1 cellular context compared by ENCODE assay signal in genomic region chr4:38523524-38524448, GRCh38.
TF ChIP-seq lines count a peak whose summit lies in the region.

No MANE protein-coding gene starts in this region.

TF ChIP-seq in K562, 482 proteins besides CTCF, POLR2A, EP300 and RAD21 (continued from another document and continues in another):
- no peak for TF ChIP-seq CHD7 (IDR thresholded peaks at IDR 0.05; ENCODE audit: low read depth, low read length)
- peak; percentile 49; the same call in 1 of the 2 replicates for TF ChIP-seq GTF2E2 (tag; IDR thresholded peaks at IDR 0.05)
- no peak for TF ChIP-seq PTRF (tag; IDR thresholded peaks at IDR 0.05)
- TF ChIP-seq ZSCAN32 (CRISPR knock-in tag; IDR thresholded peaks at IDR 0.05): no peak
- no peak for TF ChIP-seq ELK3 (CRISPR knock-in tag; IDR thresholded peaks at IDR 0.05)
- peak; percentile 98 for TF ChIP-seq MAFG (tag; conservative IDR thresholded peaks at IDR 0.05)
- TF ChIP-seq ZNF143 (CRISPR knock-in tag; IDR thresholded peaks at IDR 0.05): no peak
- no peak for TF ChIP-seq MYNN (IDR thresholded peaks at IDR 0.05)
- TF ChIP-seq MYNN (CRISPR knock-in tag; IDR thresholded peaks at IDR 0.05): no peak
- no peak for TF ChIP-seq EGR1 (conservative IDR thresholded peaks at IDR 0.05)
- no peak for TF ChIP-seq CHD1 (IDR thresholded peaks at IDR 0.05; ENCODE audit: low read length)
- peak; percentile 66 for TF ChIP-seq JUND (IDR thresholded peaks at IDR 0.05; ENCODE audit: borderline replicate concordance, low read depth, low read length)
- TF ChIP-seq JUND (tag; IDR thresholded peaks at IDR 0.05; ENCODE audit: borderline replicate concordance, low read depth, low read length): peak; percentile 59; the same call in 2 of the 3 replicates
- TF ChIP-seq CBFB (CRISPR knock-in tag; IDR thresholded peaks at IDR 0.05): no peak
- no peak for TF ChIP-seq SMAD4 (CRISPR knock-in tag; conservative IDR thresholded peaks at IDR 0.05)
- TF ChIP-seq ZNF445 (CRISPR knock-in tag; IDR thresholded peaks at IDR 0.05; ENCODE audit: low read depth): no peak
- TF ChIP-seq ZNF77 (CRISPR knock-in tag; IDR thresholded peaks at IDR 0.05): no peak
- TF ChIP-seq E2F5 (CRISPR knock-in tag; IDR thresholded peaks at IDR 0.05): no peak
- TF ChIP-seq NFRKB (IDR thresholded peaks at IDR 0.05; ENCODE audit: low read depth): peak; percentile 67; the same call in 1 of the 2 replicates
- no peak for TF ChIP-seq KAT2B (IDR thresholded peaks at IDR 0.05; ENCODE audit: low read depth, low read length)
- TF ChIP-seq ZFP36 (IDR thresholded peaks at IDR 0.05; ENCODE audit: low read depth, low read length, partially characterized antibody): no peak
- TF ChIP-seq TEAD4 (IDR thresholded peaks at IDR 0.05; ENCODE audit: low read length): no peak; the same call in 1 of the 2 replicates
- TF ChIP-seq TEAD4 (CRISPR knock-in tag; IDR thresholded peaks at IDR 0.05; ENCODE audit: borderline replicate concordance): no peak
- TF ChIP-seq MAFF (IDR thresholded peaks at IDR 0.05; ENCODE audit: low read length): peak; percentile 94
- TF ChIP-seq RAD51 (IDR thresholded peaks at IDR 0.05; ENCODE audit: borderline replicate concordance, low read depth): no peak
- TF ChIP-seq ZBTB8A (IDR thresholded peaks at IDR 0.05; ENCODE audit: partially characterized antibody): no peak
- peak; percentile 95 for TF ChIP-seq MAFK (IDR thresholded peaks at IDR 0.05; ENCODE audit: low read length)
- 0 out of 2 replicates have a peak, but pooled peaks have one; percentile 27 for TF ChIP-seq SMAD3 (CRISPR knock-in tag; conservative IDR thresholded peaks at IDR 0.05)
- no peak for TF ChIP-seq ZBTB12 (CRISPR knock-in tag; IDR thresholded peaks at IDR 0.05)
- no peak for TF ChIP-seq ZNF431 (CRISPR knock-in tag; IDR thresholded peaks at IDR 0.05)
- no peak for TF ChIP-seq ZNF551 (CRISPR knock-in tag; IDR thresholded peaks at IDR 0.05)
- peak in 1 of 2 experiments; percentile 54; a peak in 1 of 4 replicates for TF ChIP-seq ARNT (IDR thresholded peaks at IDR 0.05)
- TF ChIP-seq RFX1 (IDR thresholded peaks at IDR 0.05): peak; percentile 41; the same call in 1 of the 2 replicates
- no peak for TF ChIP-seq STAT6 (CRISPR knock-in tag; IDR thresholded peaks at IDR 0.05)
- no peak; the same call in none of the 2 replicates for TF ChIP-seq ELF1 (tag; IDR thresholded peaks at IDR 0.05)
- TF ChIP-seq RCOR1 (IDR thresholded peaks at IDR 0.05; ENCODE audit: borderline replicate concordance in 1 of 2, low read depth in 2 of 2, low read length in 2 of 2): no peak; a peak in 1 of 4 replicates
- TF ChIP-seq CTBP1 (IDR thresholded peaks at IDR 0.05; ENCODE audit: borderline replicate concordance): 0 out of 2 replicates have a peak, but pooled peaks have one; percentile 7
- 0 out of 2 replicates have a peak, but pooled peaks have one; percentile 18 for TF ChIP-seq SUPT5H (IDR thresholded peaks at IDR 0.05)
- no peak for TF ChIP-seq REST (CRISPR knock-in tag; IDR thresholded peaks at IDR 0.05; ENCODE audit: low read depth)
- no peak for TF ChIP-seq NKRF (IDR thresholded peaks at IDR 0.05; ENCODE audit: borderline replicate concordance)
- TF ChIP-seq PHF8 (IDR thresholded peaks at IDR 0.05; ENCODE audit: borderline replicate concordance, low read length): peak; percentile 16; the same call in 1 of the 2 replicates
- no peak for TF ChIP-seq ZNF134 (CRISPR knock-in tag; conservative IDR thresholded peaks at IDR 0.05)
